ENCODE assay signal across 14 cellular contexts in the genomic region with DNA sequence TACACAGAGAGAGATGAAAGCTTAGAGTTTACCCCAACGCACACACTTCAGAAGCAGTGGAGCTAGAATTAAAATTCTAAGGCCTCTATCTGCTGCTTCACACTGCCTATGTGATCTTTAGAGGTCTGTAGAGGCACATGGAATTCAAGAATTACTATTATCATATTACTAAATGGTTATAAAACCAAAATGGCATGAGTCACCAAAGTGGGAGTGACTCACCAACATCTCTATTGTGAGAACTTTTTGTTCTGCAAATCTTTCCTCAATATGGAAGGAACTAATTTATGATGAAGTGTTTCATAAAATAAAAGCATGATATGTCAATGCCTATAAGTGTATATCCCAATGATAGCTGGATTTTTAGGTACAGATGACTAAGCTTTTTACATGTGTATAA. TPM values are rescaled to one million over a fixed set of nuclear protein-coding genes. Genes with fewer than 3 reads are reported as not detected.
A peak's percentile ranks its signal among the peaks of the same experiment; 100 is the strongest.
DNase-seq lines count a peak whose midpoint lies in the region; ATAC-seq and TF ChIP-seq lines count a peak whose summit lies in the region.
"Had no signal": no experiment of that assay in that cellular context is flagged by ENCODE, and none has a peak within 500 bp of the region (broad histone marks: within the 10 kb centered on the region; RNA-seq: fewer than 3 reads in every experiment).

No MANE protein-coding gene starts in this region.

- peak; percentile 15 for DNase-seq in activated CD8-positive, alpha-beta memory T cell treated with anti-CD3 and anti-CD28 coated beads, Interleukin-2, amount 50 U/mL, for 4 hours
- DNase-seq in activated CD8-positive, alpha-beta memory T cell treated with anti-CD3 and anti-CD28 coated beads, Interleukin-2, amount 10 ng/mL, durations not matched to agents 7 days and 5 days, result no peak
- DNase-seq in MV-4-11 (lab: John Stamatoyannopoulos, UW), result peak; percentile 56
- DNase-seq in choroid plexus epithelial cell (ENCODE audit: low read depth), result peak; percentile 77
- DNase-seq in skeletal muscle cell (ENCODE audit: low read depth), result peak; percentile 67
- DNase-seq in thyroid gland, result no peak
- no peak for DNase-seq in Peyer's patch
- DNase-seq: effector memory CD4-positive, alpha-beta T cell; left ventricle myocardium inferior; NCI-H2029 treated with DMSO at 0.1 percent for 48 hours; right cardiac atrium had no signal

- H3K27me3 Mint-ChIP-seq in activated CD8-positive, alpha-beta memory T cell treated with anti-CD3 and anti-CD28 coated beads, Interleukin-2, amount 10 ng/mL, durations not matched to agents 7 days and 5 days, result no peaks in the 10 kb centered on the region
- H3K27me3 Mint-ChIP-seq: stimulated activated memory B cell treated with anti-CD40 and anti-IgM and Interleukin-4, amounts not matched to agents 10 μg/mL and 1 μg/mL and 100 μg/mL, for 72 hours had no signal

- no peaks in the 10 kb centered on the region for H3K9me3 Mint-ChIP-seq in activated CD8-positive, alpha-beta memory T cell treated with anti-CD3 and anti-CD28 coated beads, Interleukin-2, amount 10 ng/mL, durations not matched to agents 7 days and 5 days (ENCODE audit: low read depth)

- H3K36me3 Mint-ChIP-seq in activated CD8-positive, alpha-beta memory T cell treated with anti-CD3 and anti-CD28 coated beads, Interleukin-2, amount 10 ng/mL, durations not matched to agents 7 days and 5 days, result no peaks in the 10 kb centered on the region
- H3K36me3 Mint-ChIP-seq: stimulated activated memory B cell treated with anti-CD40 and anti-IgM and Interleukin-4, amounts not matched to agents 10 μg/mL and 1 μg/mL and 100 μg/mL, for 72 hours had no signal

- no peak for TF ChIP-seq CTCF in choroid plexus epithelial cell (conservative IDR thresholded peaks at IDR 0.05; ENCODE audit: low read depth, low read length)
- no peak for TF ChIP-seq CTCF in thyroid gland (IDR thresholded peaks at IDR 0.05)
- TF ChIP-seq CTCF in Peyer's patch (IDR thresholded peaks at IDR 0.05), result no peak

- H3K27me3 ChIP-seq in thyroid gland (no peaks in the 10 kb centered on the region), Peyer's patch (no peaks in the 10 kb centered on the region)
- H3K27me3 ChIP-seq: BLaER1 had no signal

- H3K4me1 Mint-ChIP-seq in activated CD8-positive, alpha-beta memory T cell treated with anti-CD3 and anti-CD28 coated beads, Interleukin-2, amount 10 ng/mL, durations not matched to agents 7 days and 5 days, result peaks cover 8% of the 10 kb centered on the region

- intact Hi-C loops in thyroid gland (cut with DNase I), result no loop called here

- H3K27ac Mint-ChIP-seq in activated CD8-positive, alpha-beta memory T cell treated with anti-CD3 and anti-CD28 coated beads, Interleukin-2, amount 10 ng/mL, durations not matched to agents 7 days and 5 days, result no peak overlapping the region

- TF ChIP-seq POLR2A in thyroid gland (IDR thresholded peaks at IDR 0.05) (no peak), Peyer's patch (IDR thresholded peaks at IDR 0.05) (no peak)

- no peak overlapping the region for H3K4me3 Mint-ChIP-seq in activated CD8-positive, alpha-beta memory T cell treated with anti-CD3 and anti-CD28 coated beads, Interleukin-2, amount 10 ng/mL, durations not matched to agents 7 days and 5 days
- H3K4me3 Mint-ChIP-seq: stimulated activated memory B cell treated with anti-CD40 and anti-IgM and Interleukin-4, amounts not matched to agents 10 μg/mL and 1 μg/mL and 100 μg/mL, for 72 hours had no signal

- ATAC-seq in activated CD8-positive, alpha-beta memory T cell treated with anti-CD3 and anti-CD28 coated beads, Interleukin-2, amount 10 ng/mL, durations not matched to agents 7 days and 5 days, result no peak
- no peak for ATAC-seq in GM18511 (IDR thresholded peaks at IDR 0.05; ENCODE audit: unreplicated experiment)
- ATAC-seq: right cardiac atrium; stimulated activated memory B cell treated with anti-CD40 and anti-IgM and Interleukin-4, amounts not matched to agents 10 μg/mL and 1 μg/mL and 100 μg/mL, for 72 hours had no signal

- H3K4me3 ChIP-seq in choroid plexus epithelial cell (ENCODE audit: low read depth, low read length) (no peak overlapping the region), skeletal muscle cell (ENCODE audit: low read depth, low read length) (no peak overlapping the region), thyroid gland (replicated peaks in 1 of 3) (no peak overlapping the region), Peyer's patch (no peak overlapping the region)
- H3K4me3 ChIP-seq: BLaER1, left ventricle myocardium inferior had no signal

- 68 to 79% methylated on average over 1 of the region's 1 CpG for WGBS in thyroid gland, 2 donors

- H3K27ac ChIP-seq in thyroid gland (no peak overlapping the region), Peyer's patch (no peak overlapping the region)
- H3K27ac ChIP-seq: BLaER1, left ventricle myocardium inferior had no signal

- H3K36me3 ChIP-seq in thyroid gland (no peaks in the 10 kb centered on the region), Peyer's patch (no peaks in the 10 kb centered on the region)
- H3K36me3 ChIP-seq: BLaER1, left ventricle myocardium inferior had no signal

- no peaks in the 10 kb centered on the region for H3K9me3 ChIP-seq in thyroid gland
- no peaks in the 10 kb centered on the region for H3K9me3 ChIP-seq in Peyer's patch
- H3K9me3 ChIP-seq: BLaER1, left ventricle myocardium inferior had no signal

- H3K4me1 ChIP-seq in thyroid gland, result no peaks in the 10 kb centered on the region
- no peaks in the 10 kb centered on the region for H3K4me1 ChIP-seq in Peyer's patch
- H3K4me1 ChIP-seq: BLaER1, left ventricle myocardium inferior had no signal

- CTCF ChIA-PET in activated CD8-positive, alpha-beta memory T cell treated with anti-CD3 and anti-CD28 coated beads, Interleukin-2, amount 10 ng/mL, durations not matched to agents 7 days and 5 days (lab: Charles Lee), result interaction anchor here (0.6 to 1.6 kb wide), 5 partner anchors 10 to 132 kb away, joined by 3 to 7 read pairs (median 3); a partner anchor contains a TSS

RNA-seq across cellular contexts. Expression of a gene that starts 28.5 kb away (rescaled TPM):
- under 1 TPM; 0.73 to 0.99 TPM for total RNA-seq in activated CD8-positive, alpha-beta memory T cell treated with anti-CD3 and anti-CD28 coated beads, Interleukin-2, amount 10 ng/mL, durations not matched to agents 7 days and 5 days
- total RNA-seq in thyroid gland, result not detected
- total RNA-seq in Peyer's patch, result not detected
- total RNA-seq: left ventricle myocardium inferior, right cardiac atrium had no signal

Comparison
In these comparisons a context has a peak if more than half of its experiments do, and no peak if none do; other contexts are left out.
1. DNase-seq: peak in activated CD8-positive, alpha-beta memory T cell treated with anti-CD3 and anti-CD28 coated beads, Interleukin-2, amount 50 U/mL, for 4 hours (single experiment), MV-4-11 (single experiment), choroid plexus epithelial cell (single experiment) and skeletal muscle cell (single experiment); none in activated CD8-positive, alpha-beta memory T cell treated with anti-CD3 and anti-CD28 coated beads, Interleukin-2, amount 10 ng/mL, durations not matched to agents 7 days and 5 days (single experiment), thyroid gland (0 of 2) and Peyer's patch (0 of 3).